In the genomic region with DNA sequence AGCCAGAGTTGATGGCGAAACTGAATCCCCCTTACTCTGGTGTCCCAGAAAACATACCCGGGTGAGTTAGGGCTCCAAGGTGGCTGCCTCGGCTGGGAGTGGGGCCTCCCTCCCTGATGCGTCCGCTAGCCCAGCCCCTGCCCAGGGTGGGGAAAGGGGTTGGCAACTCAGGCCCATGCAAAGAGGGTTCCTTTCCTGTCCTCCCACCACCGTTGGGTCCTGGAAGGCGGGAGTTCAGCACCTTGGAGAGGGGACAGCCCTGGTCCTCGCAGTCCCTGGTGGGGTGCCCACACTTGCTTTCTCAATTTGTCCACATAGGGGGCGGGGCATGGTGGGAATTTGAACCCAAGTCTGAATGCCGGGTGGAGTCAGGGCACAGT, we compare ENCODE assay signal across 12 cellular contexts. TPM values are rescaled to one million over a fixed set of nuclear protein-coding genes. Genes with fewer than 3 reads are reported as not detected.
DNase-seq lines count a peak whose midpoint lies in the region; ATAC-seq, FAIRE-seq and TF ChIP-seq lines count a peak whose summit lies in the region.
"Had no signal": no experiment of that assay in that cellular context is flagged by ENCODE, and none has a peak within 500 bp of the region (broad histone marks: within the 10 kb centered on the region; RNA-seq: fewer than 3 reads in every experiment).

No MANE protein-coding gene starts in this region.

- peak; percentile 49 for DNase-seq in activated CD4-positive, alpha-beta T cell treated with anti-CD3 and anti-CD28 coated beads for 36 hours
- no peak for DNase-seq in activated CD4-positive, alpha-beta T cell treated with anti-CD3 and anti-CD28 coated beads, Interleukin-2, amount 50 U/mL, for 4 hours
- DNase-seq in M059J (ENCODE audit: low read depth) (peak; percentile 21), endothelial cell of umbilical vein (ENCODE audit: low read depth, low spot score) (no peak), ovary (peak in 3 of 5 donors; percentile 45 to 61 (median 55)), NCI-H2081 (lab: John Stamatoyannopoulos, UW) (no peak), SKM-1 (lab: John Stamatoyannopoulos, UW; ENCODE audit: unreplicated experiment) (no peak), GM19240 (ENCODE audit: insufficient read length, low spot score) (no peak)
- DNase-seq: mammary epithelial cell, sigmoid colon had no signal

- no peaks in the 10 kb centered on the region for H3K9me3 Mint-ChIP-seq in activated CD4-positive, alpha-beta T cell treated with anti-CD3 and anti-CD28 coated beads for 36 hours (ENCODE audit: low read depth)

- intact Hi-C loops in activated CD4-positive, alpha-beta T cell treated with anti-CD3 and anti-CD28 coated beads for 36 hours (cut with DNase I, micrococcal nuclease) = no loop called here
- intact Hi-C loops in endothelial cell of umbilical vein (cut with micrococcal nuclease) (no loop called here), ovary (cut with DNase I) (no loop called here)

- peak; percentile 21 for ATAC-seq in activated CD4-positive, alpha-beta T cell treated with anti-CD3 and anti-CD28 coated beads for 36 hours

- peaks cover 13% of the 10 kb centered on the region for H3K4me1 Mint-ChIP-seq in activated CD4-positive, alpha-beta T cell treated with anti-CD3 and anti-CD28 coated beads for 36 hours

- H3K4me3 Mint-ChIP-seq in activated CD4-positive, alpha-beta T cell treated with anti-CD3 and anti-CD28 coated beads for 36 hours = no peak overlapping the region
- H3K4me3 Mint-ChIP-seq: activated naive CD8-positive, alpha-beta T cell had no signal

- WGBS in ovary, 3 donors = 52 to 55% (median 54%) methylated on average over 10 of the region's 10 CpGs

- no peak overlapping the region for H3K27ac Mint-ChIP-seq in activated CD4-positive, alpha-beta T cell treated with anti-CD3 and anti-CD28 coated beads for 36 hours
- H3K27ac Mint-ChIP-seq: activated naive CD8-positive, alpha-beta T cell had no signal

- H3K36me3 Mint-ChIP-seq in activated CD4-positive, alpha-beta T cell treated with anti-CD3 and anti-CD28 coated beads for 36 hours (ENCODE audit: low read depth) = peaks cover 28% of the 10 kb centered on the region

- peaks cover 4% of the 10 kb centered on the region for H3K4me1 ChIP-seq in endothelial cell of umbilical vein (ENCODE audit: control insufficient read depth, extremely low read depth, insufficient read depth, low read length)
- H3K4me1 ChIP-seq in ovary (ENCODE audit: insufficient read depth) = peaks cover 2% of the 10 kb centered on the region

- no peak overlapping the region for H3K9ac ChIP-seq in endothelial cell of umbilical vein (replicated peaks; ENCODE audit: extremely low read depth, insufficient read depth, low read length)

- H3K79me2 ChIP-seq in endothelial cell of umbilical vein (ENCODE audit: control insufficient read depth, insufficient read depth, low read length) = peaks cover 5% of the 10 kb centered on the region

- no peaks in the 10 kb centered on the region for H4K20me1 ChIP-seq in endothelial cell of umbilical vein (replicated peaks; ENCODE audit: control insufficient read depth, extremely low read depth, insufficient read depth, low read length)

- dilution Hi-C loops in endothelial cell of umbilical vein (cut with MboI; ENCODE audit: extremely low pct_ligation_motif_present, low sequenced_read_pairs) = no loop called here

- H3K27me3 ChIP-seq in endothelial cell of umbilical vein (ENCODE audit: control insufficient read depth in 2 of 2, insufficient read depth in 2 of 2, low read length in 2 of 2) (no peaks in the 10 kb centered on the region), ovary (no peaks in the 10 kb centered on the region)

- no peak for FAIRE-seq in endothelial cell of umbilical vein (lab: Jason Lieb, UNC)

- no peak overlapping the region for H2AFZ ChIP-seq in endothelial cell of umbilical vein (ENCODE audit: low read depth, low read length)

- no peaks in the 10 kb centered on the region for H3K9me1 ChIP-seq in endothelial cell of umbilical vein (replicated peaks; ENCODE audit: control insufficient read depth, extremely low read depth, insufficient read depth, low read length)

- H3K36me3 ChIP-seq in endothelial cell of umbilical vein (ENCODE audit: control insufficient read depth in 2 of 2, extremely low read depth in 1 of 2, insufficient read depth in 2 of 2, low read length in 2 of 2) (peaks cover 0 to 12% of the 10 kb centered on the region in 2 experiments), ovary (no peaks in the 10 kb centered on the region)

- TF ChIP-seq CTCF in endothelial cell of umbilical vein (IDR thresholded peaks at IDR 0.05; ENCODE audit: extremely low read depth in 1 of 2, insufficient read depth in 1 of 2, low read depth in 1 of 2, low read length in 2 of 2) = no peak
- no peak for TF ChIP-seq CTCF in ovary (IDR thresholded peaks at IDR 0.05)

- POLR2A ChIA-PET in activated CD4-positive, alpha-beta T cell treated with anti-CD3 and anti-CD28 coated beads for 36 hours (lab: Charles Lee) = no interaction called here
- POLR2A ChIA-PET in endothelial cell of umbilical vein (lab: Charles Lee) = interaction anchor here (1.0 kb wide), 1 partner anchor 36 kb away, joined by 3 read pairs; no protein-coding TSS in a partner anchor

- TF ChIP-seq POLR2A in endothelial cell of umbilical vein (IDR thresholded peaks at IDR 0.05; ENCODE audit: low read depth, low read length) (peak; percentile 8), ovary (IDR thresholded peaks at IDR 0.05) (no peak)

- no peaks in the 10 kb centered on the region for H3K27me3 Mint-ChIP-seq in activated CD4-positive, alpha-beta T cell treated with anti-CD3 and anti-CD28 coated beads for 36 hours
- H3K27me3 Mint-ChIP-seq: activated naive CD8-positive, alpha-beta T cell had no signal

- no peak overlapping the region for H3K4me2 ChIP-seq in endothelial cell of umbilical vein (ENCODE audit: insufficient read depth, low read length)

- TF ChIP-seq EP300 in ovary (IDR thresholded peaks at IDR 0.05) = no peak

- BruUV-seq in endothelial cell of umbilical vein (replicated peaks; lab: Mats Ljungman, UMichigan) = no TSS peak

- H3K4me3 ChIP-seq in endothelial cell of umbilical vein (replicated peaks in 1 of 3; ENCODE audit: insufficient read depth in 1 of 3, low read depth in 1 of 3, low read length in 3 of 3) (no peak overlapping the region), ovary (no peak overlapping the region)
- H3K4me3 ChIP-seq: sigmoid colon had no signal

- H3K9me3 ChIP-seq in endothelial cell of umbilical vein (replicated peaks; ENCODE audit: control insufficient read depth, insufficient read depth, low read length) = no peaks in the 10 kb centered on the region
- no peaks in the 10 kb centered on the region for H3K9me3 ChIP-seq in ovary
- H3K9me3 ChIP-seq: sigmoid colon had no signal

- CTCF ChIA-PET in activated CD4-positive, alpha-beta T cell treated with anti-CD3 and anti-CD28 coated beads for 36 hours (lab: Charles Lee) = interaction anchor here (1.3 kb wide), 1 partner anchor 16 kb away, joined by 3 read pairs; no protein-coding TSS in a partner anchor
- CTCF ChIA-PET in endothelial cell of umbilical vein (lab: Charles Lee) = interaction anchor here (1.6 to 8.5 kb wide), 2 partner anchors 16 to 17 kb away, joined by 9 to 77 read pairs; no protein-coding TSS in a partner anchor

- no peak overlapping the region for H3K27ac ChIP-seq in endothelial cell of umbilical vein (ENCODE audit: insufficient read depth, low read depth, low read length)
- no peak overlapping the region for H3K27ac ChIP-seq in ovary
- H3K27ac ChIP-seq: sigmoid colon had no signal

RNA-seq across cellular contexts. Expression of gene SRM, which starts 6.1 kb away (rescaled TPM):
- 100 to 1,000 TPM; 180 to 242 TPM for total RNA-seq in activated CD4-positive, alpha-beta T cell treated with anti-CD3 and anti-CD28 coated beads for 36 hours
- 26.0 and 83.2 TPM in 2 replicates for total RNA-seq in M059J (2014; rRNA removed; shearing (Covaris generic))
- total RNA-seq in endothelial cell of umbilical vein (167 and 172 TPM in 2 replicates), ovary (100 to 1,000 TPM in 1 of 7 donors, 10 to 100 TPM in 6; 31.7 to 111 (median 72.5) TPM)
- polyA plus RNA-seq in endothelial cell of umbilical vein (81.3 and 84.0 TPM in 2 replicates), ovary (10 to 100 TPM; 52.5 to 55.1 TPM)
- 149 and 153 TPM in 2 replicates for polyA plus RNA-seq in endothelial cell of umbilical vein (2011; cell fraction: cytosol; rRNA removed)
- 53.3 and 61.3 TPM in 2 replicates for polyA plus RNA-seq in endothelial cell of umbilical vein (2011; cell fraction: nucleus; rRNA removed)
- polyA plus RNA-seq in endothelial cell of umbilical vein (2012) = 161 and 170 TPM in 2 replicates
- 52.6 and 67.3 TPM in 2 replicates for polyA minus RNA-seq in endothelial cell of umbilical vein
- 169 TPM for polyA minus RNA-seq in endothelial cell of umbilical vein (2011; cell fraction: cytosol; rRNA and poly(A)+ RNA removed)
- polyA minus RNA-seq in endothelial cell of umbilical vein (2011; cell fraction: nucleus; rRNA and poly(A)+ RNA removed) = 22.8 and 25.1 TPM in 2 replicates

RNA-seq across cellular contexts. Expression of gene MASP2, which starts 6.7 kb away (rescaled TPM):
- not detected for total RNA-seq in activated CD4-positive, alpha-beta T cell treated with anti-CD3 and anti-CD28 coated beads for 36 hours
- not detected in 2 replicates for total RNA-seq in M059J (2014; rRNA removed; shearing (Covaris generic))
- total RNA-seq in endothelial cell of umbilical vein (0.53 and 0.92 TPM in 2 replicates), ovary (under 1 TPM in 1 of 7 donors, not detected in 6; 0.10 TPM)
- polyA plus RNA-seq in endothelial cell of umbilical vein (not detected in 2 replicates), ovary (under 1 TPM in 1 of 2 donors, not detected in 1; 0.08 TPM)
- 0.03 TPM in 1 of 2 replicates, not detected in the other for polyA plus RNA-seq in endothelial cell of umbilical vein (2011; cell fraction: cytosol; rRNA removed)
- 0.10 and 0.18 TPM in 2 replicates for polyA plus RNA-seq in endothelial cell of umbilical vein (2011; cell fraction: nucleus; rRNA removed)
- polyA plus RNA-seq in endothelial cell of umbilical vein (2012) = 1.3 and 1.4 TPM in 2 replicates
- polyA minus RNA-seq in endothelial cell of umbilical vein = not detected in 2 replicates
- not detected for polyA minus RNA-seq in endothelial cell of umbilical vein (2011; cell fraction: cytosol; rRNA and poly(A)+ RNA removed)
- polyA minus RNA-seq in endothelial cell of umbilical vein (2011; cell fraction: nucleus; rRNA and poly(A)+ RNA removed) = 0.19 TPM in 2 replicates
- total RNA-seq: epithelial cell of proximal tubule, sigmoid colon had no signal

RNA-seq across cellular contexts. Expression of gene TARDBP, which starts 41.3 kb away (rescaled TPM):
- 100 to 1,000 TPM; 180 to 190 TPM for total RNA-seq in activated CD4-positive, alpha-beta T cell treated with anti-CD3 and anti-CD28 coated beads for 36 hours
- total RNA-seq in M059J (2014; rRNA removed; shearing (Covaris generic)) = 70.2 and 106 TPM in 2 replicates
- total RNA-seq in endothelial cell of umbilical vein = 171 and 183 TPM in 2 replicates
- polyA plus RNA-seq in endothelial cell of umbilical vein = 69.0 and 106 TPM in 2 replicates
- 94.9 and 100 TPM in 2 replicates for polyA plus RNA-seq in endothelial cell of umbilical vein (2011; cell fraction: cytosol; rRNA removed)
- polyA plus RNA-seq in endothelial cell of umbilical vein (2011; cell fraction: nucleus; rRNA removed) = 150 and 276 TPM in 2 replicates
- polyA plus RNA-seq in endothelial cell of umbilical vein (2012) = 173 and 224 TPM in 2 replicates
- polyA minus RNA-seq in endothelial cell of umbilical vein = 92.0 and 117 TPM in 2 replicates
- 110 TPM for polyA minus RNA-seq in endothelial cell of umbilical vein (2011; cell fraction: cytosol; rRNA and poly(A)+ RNA removed)
- 112 and 120 TPM in 2 replicates for polyA minus RNA-seq in endothelial cell of umbilical vein (2011; cell fraction: nucleus; rRNA and poly(A)+ RNA removed)
- 100 to 1,000 TPM; 106 to 169 (median 143) TPM for total RNA-seq in ovary
- 100 to 1,000 TPM; 113 to 175 TPM for polyA plus RNA-seq in ovary

RNA-seq across cellular contexts. Expression of gene EXOSC10, which starts 45.9 kb away (rescaled TPM):
- 10 to 100 TPM; 74.3 to 89.6 TPM for total RNA-seq in activated CD4-positive, alpha-beta T cell treated with anti-CD3 and anti-CD28 coated beads for 36 hours
- 57.0 and 68.4 TPM in 2 replicates for total RNA-seq in M059J (2014; rRNA removed; shearing (Covaris generic))
- total RNA-seq in endothelial cell of umbilical vein (103 and 104 TPM in 2 replicates), ovary (10 to 100 TPM; 36.1 to 56.6 (median 48.6) TPM)
- polyA plus RNA-seq in endothelial cell of umbilical vein (70.5 and 74.9 TPM in 2 replicates), ovary (10 to 100 TPM; 42.4 to 60.5 TPM)
- 69.9 and 74.3 TPM in 2 replicates for polyA plus RNA-seq in endothelial cell of umbilical vein (2011; cell fraction: cytosol; rRNA removed)
- polyA plus RNA-seq in endothelial cell of umbilical vein (2011; cell fraction: nucleus; rRNA removed) = 362 and 415 TPM in 2 replicates
- polyA plus RNA-seq in endothelial cell of umbilical vein (2012) = 51.1 and 77.6 TPM in 2 replicates
- 69.3 and 75.6 TPM in 2 replicates for polyA minus RNA-seq in endothelial cell of umbilical vein
- 35.1 TPM for polyA minus RNA-seq in endothelial cell of umbilical vein (2011; cell fraction: cytosol; rRNA and poly(A)+ RNA removed)
- polyA minus RNA-seq in endothelial cell of umbilical vein (2011; cell fraction: nucleus; rRNA and poly(A)+ RNA removed) = 83.8 and 120 TPM in 2 replicates

Comparison
In these comparisons a context has a peak if more than half of its experiments do, and no peak if none do; other contexts are left out.
1. DNase-seq: peak in activated CD4-positive, alpha-beta T cell treated with anti-CD3 and anti-CD28 coated beads for 36 hours (single experiment), M059J (single experiment) and ovary (3 of 5); none in activated CD4-positive, alpha-beta T cell treated with anti-CD3 and anti-CD28 coated beads, Interleukin-2, amount 50 U/mL, for 4 hours (0 of 2), endothelial cell of umbilical vein (single experiment), NCI-H2081 (0 of 2), SKM-1 (single experiment) and GM19240 (single experiment).